8 cellular contexts compared by ENCODE assay signal in the genomic region with DNA sequence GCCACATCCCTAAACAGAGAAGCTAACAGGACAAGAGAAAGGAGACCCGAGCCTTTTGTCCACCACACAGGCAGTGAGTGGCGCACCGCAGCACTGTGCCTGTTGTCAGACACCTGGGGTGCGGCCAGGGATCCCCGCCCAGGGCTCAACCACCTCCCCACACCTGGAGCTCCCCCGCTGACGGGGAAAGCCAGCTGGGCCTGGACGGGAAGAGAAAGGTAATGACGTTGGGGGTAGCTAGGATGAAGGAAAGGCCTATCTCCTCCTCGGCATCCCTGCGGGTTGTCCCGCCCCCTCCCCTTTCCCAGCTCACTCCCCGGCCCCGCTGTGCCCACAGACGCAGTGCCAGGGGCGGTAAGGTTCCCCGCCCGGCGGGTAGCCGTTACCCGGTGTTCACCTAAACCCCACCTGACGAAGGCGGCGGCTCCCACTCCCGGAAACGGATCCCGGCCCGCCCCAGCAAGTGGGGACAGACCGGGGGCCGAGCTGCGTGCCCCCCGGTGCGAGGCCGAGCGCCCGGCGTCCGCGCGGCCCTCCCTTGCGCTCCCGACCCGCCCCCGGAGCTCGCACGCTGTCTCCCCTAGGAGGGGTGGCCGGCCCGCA. TPM values are rescaled to one million over a fixed set of nuclear protein-coding genes. Genes with fewer than 3 reads are reported as not detected.
DNase-seq lines count a peak whose midpoint lies in the region; ATAC-seq and TF ChIP-seq lines count a peak whose summit lies in the region.

No MANE protein-coding gene starts in this region.

- peak overlapping the region; percentile 62 for H3K27ac ChIP-seq in mammary epithelial cell (ENCODE audit: insufficient read depth, low read depth, low read length)

- intact Hi-C loops in mammary epithelial cell (cut with micrococcal nuclease), result loop anchor here (5.0 kb wide), 1 partner anchor 39 kb away; a partner anchor contains a TSS

- H3K9ac ChIP-seq in mammary epithelial cell (ENCODE audit: insufficient read depth, low read length), result peak overlapping the region; percentile 74

- no TSS peak for BruUV-seq in mammary epithelial cell (replicated peaks; lab: Mats Ljungman, UMichigan)

- H3K36me3 ChIP-seq in mammary epithelial cell (ENCODE audit: insufficient read depth, low read length), result peaks cover 26% of the 10 kb centered on the region

- peaks cover 52% of the 10 kb centered on the region for H3K79me2 ChIP-seq in mammary epithelial cell (ENCODE audit: insufficient read depth, low read length)

- peaks cover 20% of the 10 kb centered on the region for H3K4me1 ChIP-seq in mammary epithelial cell (ENCODE audit: insufficient read depth, low read length)

- CTCF ChIA-PET in mammary epithelial cell (lab: Charles Lee; ENCODE audit: low non-redundant PET), result interaction anchor here (0.5 kb wide), 1 partner anchor 282 kb away, joined by 4 read pairs; no protein-coding TSS in a partner anchor

- H3K9me3 ChIP-seq in mammary epithelial cell (replicated peaks; ENCODE audit: insufficient read depth, low read length), result no peaks in the 10 kb centered on the region

- in situ Hi-C loops in mammary epithelial cell (cut with MboI; ENCODE audit: low sequenced_read_pairs in 2 of 2), result no loop called here

- DNase-seq in NCI-H345 (lab: John Stamatoyannopoulos, UW) (peak; percentile 49), NCI-H345 treated with DMSO at 0.1 percent for 48 hours (lab: John Stamatoyannopoulos, UW; ENCODE audit: unreplicated experiment) (no peak), T-helper 9 cell (peak; percentile 42), mammary epithelial cell (peak; percentile 71), left lobe of liver (ENCODE audit: low spot score) (peak; percentile 51), NOMO-1 treated with dmso at 0.1 percent for 144 hours (lab: John Stamatoyannopoulos, UW; ENCODE audit: unreplicated experiment) (no peak)
- peak; percentile 23 for DNase-seq in stimulated activated CD8-positive, alpha-beta memory T cell treated with anti-CD3 and anti-CD28 coated beads, Interleukin-15, amount 100 ng/mL, for 24 hours (ENCODE audit: low read depth)

- TF ChIP-seq CTCF in mammary epithelial cell (conservative IDR thresholded peaks at IDR 0.05 in 1 of 2, IDR thresholded peaks at IDR 0.05 in 1 of 2; ENCODE audit: extremely low read depth in 1 of 2, insufficient read depth in 1 of 2, low read depth in 1 of 2, low read length in 2 of 2), result no peak

- H3K27me3 ChIP-seq in mammary epithelial cell (ENCODE audit: insufficient read depth, low read length), result no peaks in the 10 kb centered on the region

- H2AFZ ChIP-seq in mammary epithelial cell (ENCODE audit: low read depth, low read length), result peak overlapping the region; percentile 81

- H3K4me3 ChIP-seq in mammary epithelial cell (replicated peaks in 1 of 3; ENCODE audit: insufficient read depth in 1 of 3, low read depth in 2 of 3, low read length in 3 of 3), result peak overlapping the region; percentile 57 to 95 (median 74)

- no peaks in the 10 kb centered on the region for H4K20me1 ChIP-seq in mammary epithelial cell (ENCODE audit: insufficient read depth, low read length)

- dilution Hi-C loops in mammary epithelial cell (cut with HindIII; ENCODE audit: low sequenced_read_pairs), result no loop called here

- ATAC-seq in HG03432 (IDR thresholded peaks at IDR 0.05; ENCODE audit: unreplicated experiment), result peak; percentile 13
- ATAC-seq in left lobe of liver, result peak; percentile 8

- WGBS in mammary epithelial cell (ENCODE audit: low coverage, missing lambda C conversion rate), result 3% methylated on average over 8 of the region's 48 CpGs

- H3K4me2 ChIP-seq in mammary epithelial cell (ENCODE audit: insufficient read depth, low read depth, low read length), result peak overlapping the region; percentile 76

RNA-seq across cellular contexts. Expression of a gene that starts 0.5 kb away (rescaled TPM):
- total RNA-seq in mammary epithelial cell, result 100 to 1,000 TPM; 160 to 187 TPM
- polyA plus RNA-seq in mammary epithelial cell, result 162 TPM
- 270 TPM for polyA minus RNA-seq in mammary epithelial cell
- total RNA-seq in left lobe of liver, result 205 TPM

RNA-seq across cellular contexts. Expression of a gene that starts 11.1 kb away (rescaled TPM):
- 10 to 100 TPM; 17.6 to 24.3 TPM for total RNA-seq in mammary epithelial cell
- polyA plus RNA-seq in mammary epithelial cell, result 9.0 TPM
- 41.6 TPM for polyA minus RNA-seq in mammary epithelial cell
- 8.7 TPM for total RNA-seq in left lobe of liver

RNA-seq across cellular contexts. Expression of a gene that starts 25.8 kb away (rescaled TPM):
- total RNA-seq in mammary epithelial cell (10 to 100 TPM; 15.8 to 16.7 TPM), left lobe of liver (155 TPM)
- 26.7 TPM for polyA plus RNA-seq in mammary epithelial cell
- 33.7 TPM for polyA minus RNA-seq in mammary epithelial cell

RNA-seq across cellular contexts. Expression of a gene that starts 28.2 kb away (rescaled TPM):
- total RNA-seq in mammary epithelial cell (10 to 100 TPM in 1 of 2 donors, 1 to 10 TPM in 1; 8.2 to 40.6 TPM), left lobe of liver (15.1 TPM)
- 61.3 TPM for polyA plus RNA-seq in mammary epithelial cell
- polyA minus RNA-seq in mammary epithelial cell, result 69.8 TPM

RNA-seq across cellular contexts. Expression of a gene that starts 37.9 kb away (rescaled TPM):
- total RNA-seq in mammary epithelial cell (10 to 100 TPM; 51.1 to 58.2 TPM), left lobe of liver (18.0 TPM)
- 205 TPM for polyA plus RNA-seq in mammary epithelial cell
- 80.7 TPM for polyA minus RNA-seq in mammary epithelial cell

Comparison
In these comparisons a context has a peak if more than half of its experiments do, and no peak if none do; other contexts are left out.
1. DNase-seq: peak in NCI-H345 (single experiment), T-helper 9 cell (single experiment), mammary epithelial cell (single experiment), left lobe of liver (single experiment) and stimulated activated CD8-positive, alpha-beta memory T cell treated with anti-CD3 and anti-CD28 coated beads, Interleukin-15, amount 100 ng/mL, for 24 hours (single experiment); none in NCI-H345 treated with DMSO at 0.1 percent for 48 hours (single experiment) and NOMO-1 treated with dmso at 0.1 percent for 144 hours (single experiment).